Comparison of ENCODE assay signal across 23 cellular contexts in genomic region chr11:12494699-12495098, GRCh38.
DNase-seq lines count a peak whose midpoint lies in the region; TF ChIP-seq lines count a peak whose summit lies in the region.
"Had no signal": no experiment of that assay in that cellular context is flagged by ENCODE, and none has a peak within 500 bp of the region (broad histone marks: within the 10 kb centered on the region; RNA-seq: fewer than 3 reads in every experiment).

No MANE protein-coding gene starts in this region.

- H3K9me2 ChIP-seq in PC-9 (ENCODE audit: insufficient read depth) = no peaks in the 10 kb centered on the region

- peaks cover 28% of the 10 kb centered on the region for H3K36me3 Mint-ChIP-seq in nephron progenitor cell (ENCODE audit: low read depth)

- TF ChIP-seq CTCF in nephron progenitor cell (IDR thresholded peaks at IDR 0.05) = no peak
- no peak for TF ChIP-seq CTCF in PC-9 (conservative IDR thresholded peaks at IDR 0.05)

- H3K27me3 Mint-ChIP-seq in nephron progenitor cell (ENCODE audit: low read depth, poor library complexity) = peaks cover 3% of the 10 kb centered on the region

- no peak overlapping the region for H3K4me2 ChIP-seq in PC-9

- BruUV-seq in PC-9 (replicated peaks; lab: Mats Ljungman, UMichigan) = no TSS peak

- CTCF ChIA-PET in PC-9 (lab: Charles Lee) = interaction anchor here (0.7 kb wide), 1 partner anchor 852 kb away, joined by 6 read pairs; no protein-coding TSS in a partner anchor

- H3K4me1 Mint-ChIP-seq in nephron progenitor cell = no peaks in the 10 kb centered on the region
- H3K4me1 Mint-ChIP-seq: activated naive CD8-positive, alpha-beta T cell treated with anti-CD3 and anti-CD28 coated beads, Interleukin-2, amount 50 U/mL, for 24 hours had no signal

- no peak overlapping the region for H3K27ac Mint-ChIP-seq in nephron progenitor cell
- H3K27ac Mint-ChIP-seq: activated naive CD8-positive, alpha-beta T cell treated with anti-CD3 and anti-CD28 coated beads, Interleukin-2, amount 50 U/mL, for 24 hours; stimulated activated naive CD8-positive, alpha-beta T cell treated with anti-CD3 and anti-CD28 coated beads, Interleukin-15, Interleukin-2, amounts not matched to agents 100 ng/mL and 50 ng/mL, for 24 hours; WTC11 had no signal

- H3K4me3 ChIP-seq in adipocyte (ENCODE audit: low read length) (no peak overlapping the region), skeletal muscle cell (ENCODE audit: low read depth, low read length) (no peak overlapping the region), PC-9 (no peak overlapping the region)
- H3K4me3 ChIP-seq: cardiac muscle cell, lower lobe of right lung, Peyer's patch, tibial nerve had no signal

- H3K4me3 Mint-ChIP-seq in nephron progenitor cell = no peak overlapping the region
- H3K4me3 Mint-ChIP-seq: activated naive CD8-positive, alpha-beta T cell treated with anti-CD3 and anti-CD28 coated beads, Interleukin-2, amount 50 U/mL, for 24 hours; stimulated activated naive CD8-positive, alpha-beta T cell treated with anti-CD3 and anti-CD28 coated beads, Interleukin-15, Interleukin-2, amounts not matched to agents 100 ng/mL and 50 ng/mL, for 24 hours; WTC11 had no signal

- no peaks in the 10 kb centered on the region for H4K20me1 ChIP-seq in PC-9 (ENCODE audit: insufficient read depth)

- no peak overlapping the region for H3K27ac ChIP-seq in PC-9
- H3K27ac ChIP-seq: cardiac muscle cell, lower lobe of right lung, Peyer's patch, tibial nerve had no signal

- no peaks in the 10 kb centered on the region for H3K27me3 ChIP-seq in adipocyte (replicated peaks; ENCODE audit: control insufficient read depth, insufficient read depth, low read length)
- no peaks in the 10 kb centered on the region for H3K27me3 ChIP-seq in PC-9 (ENCODE audit: insufficient read depth, low read depth)
- H3K27me3 ChIP-seq: cardiac muscle cell, Peyer's patch, tibial nerve had no signal

- H3K4me1 ChIP-seq in adipocyte (ENCODE audit: control insufficient read depth, insufficient read depth, low read length) (peaks cover 28% of the 10 kb centered on the region), PC-9 (replicated peaks; ENCODE audit: insufficient read depth) (peaks cover 5% of the 10 kb centered on the region; the same call in 1 of the 2 replicates)
- H3K4me1 ChIP-seq: lower lobe of right lung, Peyer's patch had no signal

- peaks cover 1% of the 10 kb centered on the region for H3K9me3 ChIP-seq in adipocyte (ENCODE audit: control insufficient read depth, low read length)
- H3K9me3 ChIP-seq in PC-9 (ENCODE audit: insufficient read depth, low read depth) = no peaks in the 10 kb centered on the region
- H3K9me3 ChIP-seq: lower lobe of right lung, Peyer's patch had no signal

- POLR2A ChIA-PET in PC-9 (lab: Charles Lee; ENCODE audit: unreplicated experiment) = no interaction called here

- H3K36me3 ChIP-seq in adipocyte (ENCODE audit: control insufficient read depth, insufficient read depth, low read length, severe bottlenecking) = peaks cover 69% of the 10 kb centered on the region
- H3K36me3 ChIP-seq in PC-9 (ENCODE audit: low read depth) = no peaks in the 10 kb centered on the region

- H3F3A ChIP-seq in PC-9 (ENCODE audit: insufficient read depth, low read depth) = no peaks in the 10 kb centered on the region

- H2AFZ ChIP-seq in PC-9 = no peak overlapping the region

- intact Hi-C loops in PC-9 (cut with micrococcal nuclease; ENCODE audit: unreplicated experiment) = loop anchor here (10.0 kb wide), 1 partner anchor 160 kb away; no protein-coding TSS in a partner anchor

- H3K9me3 Mint-ChIP-seq in nephron progenitor cell = peaks cover 8% of the 10 kb centered on the region
- H3K9me3 Mint-ChIP-seq: stimulated activated naive CD8-positive, alpha-beta T cell treated with anti-CD3 and anti-CD28 coated beads, Interleukin-15, Interleukin-2, amounts not matched to agents 100 ng/mL and 50 ng/mL, for 24 hours had no signal

- DNase-seq in HCEC 1CT (peak; percentile 6), adipocyte (ENCODE audit: low read depth) (peak; percentile 70), fibroblast of peridontal ligament (ENCODE audit: extremely low read depth) (peak; percentile 68), skeletal muscle cell (ENCODE audit: low read depth) (peak; percentile 9), nephron progenitor cell (no peak), PC-9 (no peak)
- DNase-seq in stimulated activated CD4-positive, alpha-beta T cell treated with anti-CD3 and anti-CD28 coated beads, Interleukin-4, amount 100 ng/mL, for 1 hour = no peak
- DNase-seq: activated CD4-positive, alpha-beta T cell treated with anti-CD3 and anti-CD28 coated beads, Interleukin-2, amount 50 U/mL, for 4 hours; activated CD8-positive, alpha-beta memory T cell treated with anti-CD3 and anti-CD28 coated beads, Interleukin-2, amount 50 U/mL, for 48 hours; activated naive CD8-positive, alpha-beta T cell treated with anti-CD3 and anti-CD28 coated beads, Interleukin-2, amount 50 U/mL, for 24 hours; DMS79 treated with DMSO at 0.1 percent for 48 hours; lower lobe of right lung; NCI-H1417; NCI-H510A treated with DMSO at 0.1 percent for 48 hours; NK-92 treated with Interleukin-12 subunit alpha and Interleukin-12 subunit beta, amount 100 ng/mL, for 24 hours; nucleus accumbens; Peyer's patch; stimulated activated CD4-positive, alpha-beta T cell treated with anti-CD3 and anti-CD28 coated beads, Interleukin-12 subunit alpha, Interleukin-12 subunit beta, amount 100 ng/mL, for 4 hours; T-helper 9 cell had no signal

- H3K79me2 ChIP-seq in PC-9 (ENCODE audit: low read depth) = no peaks in the 10 kb centered on the region

- H3K9ac ChIP-seq in adipocyte (ENCODE audit: low read length) = no peak overlapping the region

Comparison
In these comparisons a context has a peak if more than half of its experiments do, and no peak if none do; other contexts are left out.
1. DNase-seq: peak in HCEC 1CT (single experiment), adipocyte (single experiment), fibroblast of peridontal ligament (single experiment) and skeletal muscle cell (single experiment); none in stimulated activated CD4-positive, alpha-beta T cell treated with anti-CD3 and anti-CD28 coated beads, Interleukin-4, amount 100 ng/mL, for 1 hour (single experiment), nephron progenitor cell (single experiment) and PC-9 (0 of 2).